Comparison of ENCODE assay signal across 8 cellular contexts in genomic region chr17:21252875-21253645, GRCh38. TPM values are rescaled to one million over a fixed set of nuclear protein-coding genes. Genes with fewer than 3 reads are reported as not detected.
DNase-seq lines count a peak whose midpoint lies in the region; ATAC-seq and TF ChIP-seq lines count a peak whose summit lies in the region.

A gene with protein sequence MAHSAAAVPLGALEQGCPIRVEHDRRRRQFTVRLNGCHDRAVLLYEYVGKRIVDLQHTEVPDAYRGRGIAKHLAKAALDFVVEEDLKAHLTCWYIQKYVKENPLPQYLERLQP (minus strand): TSS chr17:21253410. CDS start chr17:21253264, 146 bp downstream.

- H3K27me3 Mint-ChIP-seq in activated naive CD8-positive, alpha-beta T cell treated with anti-CD3 and anti-CD28 coated beads, Interleukin-2, amount 50 U/mL, for 24 hours = no peaks in the 10 kb centered on the region

- H3K4me2 ChIP-seq in DND-41 (ENCODE audit: insufficient read depth, low read length) (peak within 1 kb of the TSS; percentile 92), Loucy (ENCODE audit: low read depth, low read length, poor library complexity, severe bottlenecking) (peak within 1 kb of the TSS; percentile 83)

- peaks cover 2% of the 10 kb centered on the region; the same call in 1 of the 2 replicates for H4K20me1 ChIP-seq in DND-41 (ENCODE audit: insufficient read depth, low read length)
- H4K20me1 ChIP-seq in Loucy (ENCODE audit: insufficient read depth, low read length, poor library complexity, severe bottlenecking) = peaks cover 3% of the 10 kb centered on the region

- H3K9me3 Mint-ChIP-seq in activated naive CD8-positive, alpha-beta T cell treated with anti-CD3 and anti-CD28 coated beads, Interleukin-2, amount 50 U/mL, for 24 hours = no peaks in the 10 kb centered on the region

- H3F3A ChIP-seq in Loucy (ENCODE audit: low read depth) = no peaks in the 10 kb centered on the region

- H3K36me3 Mint-ChIP-seq in activated naive CD8-positive, alpha-beta T cell treated with anti-CD3 and anti-CD28 coated beads, Interleukin-2, amount 50 U/mL, for 24 hours (ENCODE audit: low read depth) = no peaks in the 10 kb centered on the region

- H3K9me3 ChIP-seq in DND-41 (ENCODE audit: insufficient read depth, low read length, severe bottlenecking) (no peaks in the 10 kb centered on the region), Loucy (ENCODE audit: insufficient read depth, low read depth, low read length) (no peaks in the 10 kb centered on the region), heart left ventricle (no peaks in the 10 kb centered on the region), tibial nerve (no peaks in the 10 kb centered on the region)

- H3K4me3 ChIP-seq in DND-41 (ENCODE audit: low read depth in 1 of 2, low read length in 2 of 2) = peak within 1 kb of the TSS; percentile 38 to 61; a peak in 3 of 4 replicates
- H3K4me3 ChIP-seq in Loucy (ENCODE audit: low read length, poor library complexity, severe bottlenecking) = peak within 1 kb of the TSS; percentile 72
- H3K4me3 ChIP-seq in heart left ventricle = peak within 1 kb of the TSS; percentile 39 to 91 (median 64)
- H3K4me3 ChIP-seq in tibial nerve = peak within 1 kb of the TSS; percentile 46 to 75 (median 71)

- H3K27ac ChIP-seq in DND-41 (ENCODE audit: low read length) (no peak within 1 kb of the TSS), heart left ventricle (peak within 1 kb of the TSS; percentile 23 to 87 (median 72)), tibial nerve (peak within 1 kb of the TSS in 3 of 4 donors; percentile 65 to 85 (median 81))

- H3K27me3 ChIP-seq in DND-41 (ENCODE audit: insufficient read depth, low read length, poor library complexity) (peaks cover 30% of the 10 kb centered on the region), Loucy (ENCODE audit: insufficient read depth, low read length, poor library complexity, severe bottlenecking) (no peaks in the 10 kb centered on the region), heart left ventricle (no peaks in the 10 kb centered on the region), tibial nerve (no peaks in the 10 kb centered on the region)

- peak within 1 kb of the TSS; percentile 79 for H3K4me3 Mint-ChIP-seq in activated naive CD8-positive, alpha-beta T cell treated with anti-CD3 and anti-CD28 coated beads, Interleukin-2, amount 50 U/mL, for 24 hours

- TF ChIP-seq CTCF in DND-41 (IDR thresholded peaks at IDR 0.05; ENCODE audit: borderline replicate concordance, extremely low read depth, low read length, poor library complexity, severe bottlenecking) (no peak), Loucy (conservative IDR thresholded peaks at IDR 0.05; ENCODE audit: low read length) (no peak), heart left ventricle (IDR thresholded peaks at IDR 0.05) (no peak), tibial nerve (IDR thresholded peaks at IDR 0.05) (peak in 2 of 5 experiments; percentile 13 to 41)

- H2AFZ ChIP-seq in DND-41 (ENCODE audit: low read depth, low read length) (peak within 1 kb of the TSS; percentile 79), Loucy (ENCODE audit: low read length) (peak within 1 kb of the TSS; percentile 84)

- peak in 1 of 2 donors; percentile 50 for TF ChIP-seq POLR2A in heart left ventricle (IDR thresholded peaks at IDR 0.05)
- TF ChIP-seq POLR2A in tibial nerve (IDR thresholded peaks at IDR 0.05) = peak in 1 of 2 donors; percentile 53

- intact Hi-C loops in heart left ventricle (cut with DNase I) = loop anchor here in 7 of 10 donors (2.0 to 10.0 kb wide), 4 partner anchors 38 to 128 kb away; partner anchors contain the start of genes DHRS7B (in 5 of the 7) and TMEM11 (in 4 of the 7)
- intact Hi-C loops in posterior cingulate gyrus (cut with DNase I) = loop anchor here (1.0 to 2.0 kb wide), 2 partner anchors 22 to 39 kb away; partner anchors contain the start of gene TMEM11

- peak; percentile 28 to 67 for TF ChIP-seq EP300 in tibial nerve (IDR thresholded peaks at IDR 0.05)

- no peaks in the 10 kb centered on the region for H3K9me2 ChIP-seq in Loucy (replicated peaks; ENCODE audit: low read depth, low read length)

- peak within 1 kb of the TSS; percentile 51 for H3K9ac ChIP-seq in DND-41 (ENCODE audit: low read depth, low read length)
- H3K9ac ChIP-seq in Loucy (ENCODE audit: low read depth, low read length, poor library complexity, severe bottlenecking) = peak within 1 kb of the TSS; percentile 53

- no peaks in the 10 kb centered on the region for H3K79me2 ChIP-seq in DND-41 (ENCODE audit: insufficient read depth, low read length)
- no peaks in the 10 kb centered on the region for H3K79me2 ChIP-seq in Loucy (ENCODE audit: insufficient read depth, low read length)

- peak within 1 kb of the TSS; percentile 54 for H3K27ac Mint-ChIP-seq in activated naive CD8-positive, alpha-beta T cell treated with anti-CD3 and anti-CD28 coated beads, Interleukin-2, amount 50 U/mL, for 24 hours

- WGBS in heart left ventricle, 4 donors = 0 to 1% (median 0%) methylated on average over 44 to 113 of the region's 113 CpGs
- WGBS in tibial nerve, 2 donors = 0 to 2% methylated on average over 44 to 72 of the region's 113 CpGs

- H3K4me1 Mint-ChIP-seq in activated naive CD8-positive, alpha-beta T cell treated with anti-CD3 and anti-CD28 coated beads, Interleukin-2, amount 50 U/mL, for 24 hours = peaks cover 15% of the 10 kb centered on the region

- H3K4me1 ChIP-seq in DND-41 (ENCODE audit: insufficient read depth, low read length) (peaks cover 13% of the 10 kb centered on the region), Loucy (ENCODE audit: insufficient read depth, low read length, poor library complexity, severe bottlenecking) (peaks cover 9% of the 10 kb centered on the region), heart left ventricle (peaks cover 0 to 53% (median 38%) of the 10 kb centered on the region in 12 donors), tibial nerve (peaks cover 0 to 39% (median 23%) of the 10 kb centered on the region in 4 donors)

- DNase-seq in DND-41 = peak; percentile 77
- DNase-seq in SW 1271 (lab: John Stamatoyannopoulos, UW) = peak; percentile 79 to 89
- peak; percentile 79 for DNase-seq in activated naive CD8-positive, alpha-beta T cell treated with anti-CD3 and anti-CD28 coated beads, Interleukin-2, amount 50 U/mL, for 24 hours
- DNase-seq in heart left ventricle = peak; percentile 86 to 94 (median 91)
- peak; percentile 70 to 97 (median 86) for DNase-seq in posterior cingulate gyrus
- DNase-seq in tibial nerve (ENCODE audit: low spot score in 2 of 2) = peak; percentile 85 to 87

- ATAC-seq in DND-41 (ENCODE audit: insufficient read depth, low read depth) = peak; percentile 88
- ATAC-seq in GM21786 (IDR thresholded peaks at IDR 0.05; ENCODE audit: unreplicated experiment) = peak; percentile 82
- ATAC-seq in activated naive CD8-positive, alpha-beta T cell treated with anti-CD3 and anti-CD28 coated beads, Interleukin-2, amount 50 U/mL, for 24 hours = peak; percentile 71
- peak; percentile 64 to 89 (median 78) for ATAC-seq in heart left ventricle

- no peaks in the 10 kb centered on the region for H3K36me3 ChIP-seq in DND-41 (ENCODE audit: insufficient read depth, low read length)
- no peaks in the 10 kb centered on the region for H3K36me3 ChIP-seq in Loucy (ENCODE audit: insufficient read depth, low read length)
- H3K36me3 ChIP-seq in heart left ventricle = no peaks in the 10 kb centered on the region
- peaks cover 0 to 3% (median 0%) of the 10 kb centered on the region in 3 donors for H3K36me3 ChIP-seq in tibial nerve

RNA-seq across cellular contexts. Expression of the gene that starts here (rescaled TPM):
- total RNA-seq in heart left ventricle = 10 to 100 TPM; 12.8 to 38.4 (median 19.8) TPM
- polyA plus RNA-seq in heart left ventricle = 1 to 10 TPM; 8.0 to 8.4 TPM
- total RNA-seq in tibial nerve = 10 to 100 TPM in 3 of 4 donors, 1 to 10 TPM in 1; 5.7 to 12.0 (median 10.8) TPM
